ENCODE assay signal across 20 cellular contexts in the genomic region with DNA sequence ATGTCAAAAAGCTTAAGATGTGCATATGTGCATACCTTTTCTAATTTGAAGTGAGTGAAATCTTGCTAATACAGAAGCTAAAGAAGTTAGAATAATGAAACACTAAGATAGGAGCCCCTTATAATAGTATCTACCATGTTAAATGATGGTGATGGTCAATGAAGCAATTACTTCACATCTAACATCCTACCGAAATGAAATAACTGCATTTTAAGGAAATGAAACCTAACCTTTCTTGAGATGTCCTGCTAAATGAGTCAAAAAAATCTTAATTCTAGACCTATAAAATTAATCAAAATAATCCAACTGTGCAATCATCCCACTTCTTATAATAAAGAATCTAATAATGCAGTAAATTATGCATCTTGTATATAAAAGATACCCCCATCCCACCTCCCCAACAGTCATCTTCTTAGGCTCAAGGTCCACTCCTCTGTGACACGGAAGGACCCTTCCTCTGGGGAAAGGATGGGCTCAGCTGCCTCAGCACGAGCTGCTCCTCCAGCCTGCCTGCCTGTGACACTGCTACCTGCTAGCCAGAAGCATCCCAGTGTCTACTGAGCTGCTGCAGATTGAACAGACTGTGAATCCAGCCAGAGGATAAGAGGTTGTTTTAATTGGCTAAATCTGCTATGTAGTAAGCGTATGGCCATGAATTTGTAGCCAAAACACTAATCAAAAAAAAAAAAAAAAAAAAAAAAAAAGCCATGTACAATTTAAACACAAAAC.
DNase-seq lines count a peak whose midpoint lies in the region; ATAC-seq and TF ChIP-seq lines count a peak whose summit lies in the region.
"Had no signal": no experiment of that assay in that cellular context is flagged by ENCODE, and none has a peak within 500 bp of the region (broad histone marks: within the 10 kb centered on the region; RNA-seq: fewer than 3 reads in every experiment).

No MANE protein-coding gene starts in this region.

- no peak overlapping the region for H2BK20ac ChIP-seq in IMR-90 (ENCODE audit: low read depth, low read length)

- no peak for TF ChIP-seq POLR2A in IMR-90 (IDR thresholded peaks at IDR 0.05; ENCODE audit: low read depth, low read length)

- dilution Hi-C loops in IMR-90 (cut with HindIII; ENCODE audit: low sequenced_read_pairs, unreplicated experiment): no loop called here

- H3K79me1 ChIP-seq in IMR-90 (ENCODE audit: low read depth in 1 of 2, low read length in 2 of 2): no peaks in the 10 kb centered on the region

- no peak overlapping the region for H4K8ac ChIP-seq in IMR-90 (ENCODE audit: low read depth in 2 of 2, low read length in 2 of 2)

- intact Hi-C loops in IMR-90 (cut with micrococcal nuclease) (loop anchor here (5.0 kb wide), 1 partner anchor 212 kb away; a partner anchor contains a TSS), A673 (cut with micrococcal nuclease; ENCODE audit: unreplicated experiment) (no loop called here)

- no peak overlapping the region for H3K4me2 ChIP-seq in IMR-90 (ENCODE audit: low read depth, low read length)

- no peaks in the 10 kb centered on the region for H3K36me3 ChIP-seq in IMR-90 (ENCODE audit: control insufficient read depth, insufficient read depth, low read length)
- H3K36me3 ChIP-seq in A673 (ENCODE audit: insufficient read depth, low read length, poor library complexity, severe bottlenecking): no peaks in the 10 kb centered on the region
- H3K36me3 ChIP-seq: SJSA1 had no signal

- H3K27ac ChIP-seq in IMR-90 (ENCODE audit: insufficient read depth, low read length) (no peak overlapping the region), A673 (ENCODE audit: low read depth, low read length, poor library complexity, severe bottlenecking) (no peak overlapping the region)
- H3K27ac ChIP-seq: SJSA1 had no signal

- no peaks in the 10 kb centered on the region for H3K36me3 Mint-ChIP-seq in glutamatergic neuron (ENCODE audit: unreplicated experiment)

- no peak overlapping the region for H2BK15ac ChIP-seq in IMR-90 (ENCODE audit: low read depth, low read length)

- H3K4ac ChIP-seq in IMR-90 (ENCODE audit: low read depth, low read length): no peak overlapping the region

- no peak for ATAC-seq in IMR-90 (ENCODE audit: low read depth)

- DNase-seq in NCI-H82 (lab: John Stamatoyannopoulos, UW) (peak; percentile 42), NCI-H82 treated with DMSO at 0.1 percent for 48 hours (lab: John Stamatoyannopoulos, UW; ENCODE audit: unreplicated experiment) (no peak), IMR-90 (no peak), NCI-H524 treated with DMSO at 0.1 percent for 48 hours (lab: John Stamatoyannopoulos, UW) (peak; percentile 22), glutamatergic neuron (peak; percentile 59), NCI-H345 treated with DMSO at 0.1 percent for 48 hours (lab: John Stamatoyannopoulos, UW; ENCODE audit: unreplicated experiment) (no peak), A673 (ENCODE audit: low spot score) (no peak), AG08396 (ENCODE audit: low spot score) (no peak)
- DNase-seq: AML-193; Calu3; CD4-positive, alpha-beta T cell; H7; MV-4-11; NCI-H1417; NCI-H2081; NK-92 treated with Interleukin-12 subunit alpha and Interleukin-12 subunit beta, amount 100 ng/mL, for 24 hours; OCI-M1 had no signal

- H3K9me3 ChIP-seq in IMR-90 (ENCODE audit: control insufficient read depth, insufficient read depth, low read length) (no peaks in the 10 kb centered on the region), A673 (ENCODE audit: low read depth, low read length, poor library complexity, severe bottlenecking) (no peaks in the 10 kb centered on the region)
- H3K9me3 ChIP-seq: SJSA1 had no signal

- no peak overlapping the region for H2BK5ac ChIP-seq in IMR-90 (ENCODE audit: low read depth, low read length, poor library complexity, severe bottlenecking)

- peaks cover 4% of the 10 kb centered on the region for H3K4me1 Mint-ChIP-seq in glutamatergic neuron (ENCODE audit: low read depth, unreplicated experiment)

- no CpG with 5 or more reads among the region's 4 CpGs for WGBS in IMR-90 (ENCODE audit: extremely low coverage in 2 of 2, insufficient read length in 1 of 2), 2 experiments

- H2BK120ac ChIP-seq in IMR-90 (ENCODE audit: low read depth, low read length): no peak overlapping the region

- 0 out of 2 replicates have a peak overlapping the region, but pooled peaks have one; percentile 41 for H3K14ac ChIP-seq in IMR-90 (replicated peaks; ENCODE audit: low read depth, low read length)

- no peak overlapping the region for H4K5ac ChIP-seq in IMR-90 (ENCODE audit: low read depth, low read length)

- H3K4me3 ChIP-seq in IMR-90 (ENCODE audit: insufficient read depth, low read depth, low read length): no peak overlapping the region
- no peak overlapping the region for H3K4me3 ChIP-seq in A673 (ENCODE audit: low read depth, low read length, poor library complexity, severe bottlenecking)
- H3K4me3 ChIP-seq: SJSA1 had no signal

- TF ChIP-seq RAD21 in IMR-90 (IDR thresholded peaks at IDR 0.05; ENCODE audit: low read length): no peak

- CTCF ChIA-PET in IMR-90 (lab: Yijun Ruan, JAX) (no interaction called here), A673 (lab: Charles Lee) (no interaction called here)

- H3K27me3 Mint-ChIP-seq in glutamatergic neuron (ENCODE audit: unreplicated experiment): no peaks in the 10 kb centered on the region
- H3K27me3 Mint-ChIP-seq: CD4-positive, alpha-beta T cell; IgD-negative memory B cell had no signal

- H4K20me1 ChIP-seq in IMR-90 (ENCODE audit: insufficient read depth, low read length): no peaks in the 10 kb centered on the region; the same call in 1 of the 2 replicates

- no peak overlapping the region for H2AFZ ChIP-seq in IMR-90 (replicated peaks; ENCODE audit: low read length, poor library complexity)

- no peak overlapping the region for H3K18ac ChIP-seq in IMR-90 (ENCODE audit: low read depth, low read length)

- H3K27me3 ChIP-seq in IMR-90 (ENCODE audit: control insufficient read depth, insufficient read depth, low read length) (no peaks in the 10 kb centered on the region), A673 (replicated peaks; ENCODE audit: insufficient read depth, low read depth, low read length, poor library complexity) (no peaks in the 10 kb centered on the region)
- H3K27me3 ChIP-seq: SJSA1 had no signal

- H3K4me1 ChIP-seq in IMR-90 (ENCODE audit: control insufficient read depth, insufficient read depth, low read length) (no peaks in the 10 kb centered on the region), A673 (ENCODE audit: insufficient read depth, low read length, poor library complexity, severe bottlenecking) (no peaks in the 10 kb centered on the region)
- H3K4me1 ChIP-seq: SJSA1 had no signal

- BruUV-seq in IMR-90 (replicated peaks; lab: Mats Ljungman, UMichigan) (no TSS peak), A673 (replicated peaks; lab: Mats Ljungman, UMichigan) (no TSS peak)

- H3K23ac ChIP-seq in IMR-90 (ENCODE audit: low read depth, low read length): no peak overlapping the region

- no peak overlapping the region for H4K91ac ChIP-seq in IMR-90 (ENCODE audit: insufficient read depth, low read depth, low read length)

- no peak overlapping the region for H3K4me3 Mint-ChIP-seq in glutamatergic neuron (ENCODE audit: unreplicated experiment)
- H3K4me3 Mint-ChIP-seq: CD4-positive, alpha-beta T cell; IgD-negative memory B cell; T-helper 2 cell treated with Interferon-gamma antibody and Interleukin-4, amounts not matched to agents 5 μg/mL and 100 μg/mL, for 36 hours had no signal

- H3K56ac ChIP-seq in IMR-90 (ENCODE audit: extremely low read depth, insufficient read depth, low read length): no peak overlapping the region

- H3K9me3 Mint-ChIP-seq in glutamatergic neuron (ENCODE audit: unreplicated experiment): no peaks in the 10 kb centered on the region
- H3K9me3 Mint-ChIP-seq: CD4-positive, alpha-beta T cell; IgD-negative memory B cell; T-helper 2 cell treated with Interferon-gamma antibody and Interleukin-4, amounts not matched to agents 5 μg/mL and 100 μg/mL, for 36 hours had no signal

- in situ Hi-C loops in IMR-90 (cut with MboI; ENCODE audit: low sequenced_read_pairs): no loop called here

- no peak overlapping the region for H2AK9ac ChIP-seq in IMR-90 (replicated peaks; ENCODE audit: low read depth, low read length, poor library complexity)

- H2AK5ac ChIP-seq in IMR-90 (ENCODE audit: low read depth, low read length): no peak overlapping the region

- H3K9ac ChIP-seq in IMR-90 (ENCODE audit: low read depth, low read length): no peak overlapping the region

- peak overlapping the region; percentile 41 for H3K27ac Mint-ChIP-seq in glutamatergic neuron (ENCODE audit: unreplicated experiment)
- H3K27ac Mint-ChIP-seq: CD4-positive, alpha-beta T cell; IgD-negative memory B cell; T-helper 2 cell treated with Interferon-gamma antibody and Interleukin-4, amounts not matched to agents 5 μg/mL and 100 μg/mL, for 36 hours had no signal

- POLR2A ChIA-PET in IMR-90 (lab: Charles Lee; ENCODE audit: unreplicated experiment): interaction anchor here (0.6 kb wide), 1 partner anchor 13 kb away, joined by 3 read pairs; no protein-coding TSS in a partner anchor
- POLR2A ChIA-PET in A673 (lab: Charles Lee; ENCODE audit: low non-redundant PET): no interaction called here

- H3K9me1 ChIP-seq in IMR-90 (ENCODE audit: insufficient read depth, low read length): no peaks in the 10 kb centered on the region

- TF ChIP-seq CTCF in IMR-90 (conservative IDR thresholded peaks at IDR 0.05; ENCODE audit: low read depth, low read length) (no peak), glutamatergic neuron (IDR thresholded peaks at IDR 0.05; ENCODE audit: partially characterized antibody, unreplicated experiment) (no peak), A673 (conservative IDR thresholded peaks at IDR 0.05; ENCODE audit: low read depth, low read length) (no peak)

TF ChIP-seq in IMR-90, 13 proteins besides CTCF, POLR2A, EP300 and RAD21 (continues in another document):
- no peak for TF ChIP-seq NFE2L2 (IDR thresholded peaks at IDR 0.05; ENCODE audit: low read depth, low read length)
- no peak for TF ChIP-seq RFX5 (IDR thresholded peaks at IDR 0.05; ENCODE audit: low read depth, low read length)
- TF ChIP-seq FOS (IDR thresholded peaks at IDR 0.05; ENCODE audit: low read depth, low read length): no peak
- TF ChIP-seq RCOR1 (IDR thresholded peaks at IDR 0.05; ENCODE audit: insufficient replicate concordance, low read length): no peak
- no peak for TF ChIP-seq CHD1 (IDR thresholded peaks at IDR 0.05; ENCODE audit: low read depth, low read length)
- TF ChIP-seq MAZ (IDR thresholded peaks at IDR 0.05; ENCODE audit: borderline replicate concordance, low read depth, low read length): no peak
- no peak for TF ChIP-seq SMC3 (IDR thresholded peaks at IDR 0.05; ENCODE audit: low read depth, low read length)
- TF ChIP-seq CEBPB (IDR thresholded peaks at IDR 0.05; ENCODE audit: low read depth, low read length): no peak
- no peak for TF ChIP-seq BHLHE40 (IDR thresholded peaks at IDR 0.05; ENCODE audit: low read depth, low read length)
- no peak for TF ChIP-seq MXI1 (IDR thresholded peaks at IDR 0.05; ENCODE audit: borderline replicate concordance, low read depth, low read length)

Comparison
In these comparisons a context has a peak if more than half of its experiments do, and no peak if none do; other contexts are left out.
1. DNase-seq: peak in NCI-H82 (single experiment), NCI-H524 treated with DMSO at 0.1 percent for 48 hours (single experiment) and glutamatergic neuron (single experiment); none in NCI-H82 treated with DMSO at 0.1 percent for 48 hours (single experiment), IMR-90 (single experiment), NCI-H345 treated with DMSO at 0.1 percent for 48 hours (single experiment), A673 (single experiment) and AG08396 (single experiment).